9 cellular contexts compared by ENCODE assay signal in the genomic region with DNA sequence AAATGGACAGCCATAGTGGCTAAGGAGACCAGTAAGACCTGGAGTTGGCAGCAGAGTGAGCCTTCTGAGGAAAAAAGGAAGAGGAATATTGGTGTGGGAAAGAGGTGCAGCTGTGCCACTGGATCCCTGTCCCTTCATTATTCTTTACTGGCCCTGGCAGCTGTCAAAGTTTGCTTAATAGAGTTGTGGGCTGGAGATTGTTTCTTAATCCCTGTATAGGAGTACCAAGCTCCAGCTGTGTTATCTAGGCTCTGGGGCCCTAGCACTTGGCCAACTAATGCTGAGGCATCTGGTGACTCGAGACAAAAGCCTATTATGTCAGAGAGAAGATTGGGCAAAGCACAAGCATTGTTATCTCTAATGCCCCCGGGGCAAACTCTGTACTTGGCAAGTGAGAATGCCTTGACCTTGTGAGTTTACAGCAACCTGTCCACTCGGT.
A peak's percentile ranks its signal among the peaks of the same experiment; 100 is the strongest.
DNase-seq lines count a peak whose midpoint lies in the region; ATAC-seq and TF ChIP-seq lines count a peak whose summit lies in the region.
"Had no signal": no experiment of that assay in that cellular context is flagged by ENCODE, and none has a peak within 500 bp of the region (broad histone marks: within the 10 kb centered on the region; RNA-seq: fewer than 3 reads in every experiment).

No MANE protein-coding gene starts in this region.

- H3K9me3 Mint-ChIP-seq in activated CD4-positive, alpha-beta T cell treated with anti-CD3 and anti-CD28 coated beads, Interleukin-2, amount 10 ng/mL, durations not matched to agents 7 days and 5 days, result no peaks in the 10 kb centered on the region
- H3K9me3 Mint-ChIP-seq: dendritic cell treated with granulocyte-macrophage colony-stimulating factor and Interleukin-4, amounts not matched to agents 40 ng/mL and 50 ng/mL, for 4 days had no signal

- DNase-seq in Daoy (ENCODE audit: low read depth) (peak; percentile 80), NCI-H524 treated with DMSO at 0.1 percent for 48 hours (lab: John Stamatoyannopoulos, UW) (peak; percentile 100), dorsolateral prefrontal cortex (peak; percentile 11 to 90 (median 68)), middle frontal gyrus (ENCODE audit: extremely low spot score, low spot score) (peak; percentile 39), HEK293T (ENCODE audit: extremely low spot score) (no peak), HCEC 1CT (no peak)
- no peak for DNase-seq in activated CD4-positive, alpha-beta T cell treated with anti-CD3 and anti-CD28 coated beads, Interleukin-2, amount 10 ng/mL, durations not matched to agents 7 days and 5 days

- H3K27me3 Mint-ChIP-seq in activated CD4-positive, alpha-beta T cell treated with anti-CD3 and anti-CD28 coated beads, Interleukin-2, amount 10 ng/mL, durations not matched to agents 7 days and 5 days, result no peaks in the 10 kb centered on the region
- H3K27me3 Mint-ChIP-seq: dendritic cell treated with granulocyte-macrophage colony-stimulating factor and Interleukin-4, amounts not matched to agents 40 ng/mL and 50 ng/mL, for 4 days had no signal

- peak overlapping the region in 16 of 59 donors; percentile 1 to 35 (median 16) for H3K4me3 ChIP-seq in dorsolateral prefrontal cortex

- no peak overlapping the region for H3K27ac Mint-ChIP-seq in activated CD4-positive, alpha-beta T cell treated with anti-CD3 and anti-CD28 coated beads, Interleukin-2, amount 10 ng/mL, durations not matched to agents 7 days and 5 days
- H3K27ac Mint-ChIP-seq: dendritic cell treated with granulocyte-macrophage colony-stimulating factor and Interleukin-4, amounts not matched to agents 40 ng/mL and 50 ng/mL, for 4 days had no signal

- peak in 2 of 56 donors; percentile 6 to 12 for TF ChIP-seq CTCF in dorsolateral prefrontal cortex (IDR thresholded peaks at IDR 0.05 in 54 of 56, conservative IDR thresholded peaks at IDR 0.05 in 2 of 56; ENCODE audit: low read depth in 1 of 56, partially characterized antibody in 56 of 56)

- H3K4me3 Mint-ChIP-seq in activated CD4-positive, alpha-beta T cell treated with anti-CD3 and anti-CD28 coated beads, Interleukin-2, amount 10 ng/mL, durations not matched to agents 7 days and 5 days, result no peak overlapping the region
- H3K4me3 Mint-ChIP-seq: dendritic cell treated with granulocyte-macrophage colony-stimulating factor and Interleukin-4, amounts not matched to agents 40 ng/mL and 50 ng/mL, for 4 days had no signal

- peaks cover 25% of the 10 kb centered on the region for H3K4me1 Mint-ChIP-seq in activated CD4-positive, alpha-beta T cell treated with anti-CD3 and anti-CD28 coated beads, Interleukin-2, amount 10 ng/mL, durations not matched to agents 7 days and 5 days

- intact Hi-C loops in dorsolateral prefrontal cortex (cut with DNase I), result loop anchor here (5.0 to 10.0 kb wide), 2 partner anchors 59 to 143 kb away; a partner anchor contains a TSS

- POLR2A ChIA-PET in HEK293T (lab: Yijun Ruan, JAX), result no interaction called here
- POLR2A ChIA-PET in activated CD4-positive, alpha-beta T cell treated with anti-CD3 and anti-CD28 coated beads, Interleukin-2, amount 10 ng/mL, durations not matched to agents 7 days and 5 days (lab: Charles Lee), result no interaction called here

- peaks cover 32% of the 10 kb centered on the region for H3K36me3 Mint-ChIP-seq in activated CD4-positive, alpha-beta T cell treated with anti-CD3 and anti-CD28 coated beads, Interleukin-2, amount 10 ng/mL, durations not matched to agents 7 days and 5 days (ENCODE audit: low read depth)

- CTCF ChIA-PET in HEK293T (lab: Yijun Ruan, JAX), result no interaction called here
- CTCF ChIA-PET in activated CD4-positive, alpha-beta T cell treated with anti-CD3 and anti-CD28 coated beads, Interleukin-2, amount 10 ng/mL, durations not matched to agents 7 days and 5 days (lab: Charles Lee), result interaction anchor here (0.9 kb wide), 1 partner anchor 11 kb away, joined by 3 read pairs; no protein-coding TSS in a partner anchor

- no peak for ATAC-seq in GM21529 (IDR thresholded peaks at IDR 0.05; ENCODE audit: unreplicated experiment)

- H3K27ac ChIP-seq in dorsolateral prefrontal cortex, result peak overlapping the region; percentile 62 to 99 (median 91)

- no peaks in the 10 kb centered on the region for H3K27me3 ChIP-seq in dorsolateral prefrontal cortex

TF ChIP-seq in HEK293T, 16 proteins besides CTCF, POLR2A, EP300 and RAD21:
- TF ChIP-seq BHLHE40 (IDR thresholded peaks at IDR 0.05; ENCODE audit: borderline replicate concordance) (no peak), L3MBTL2 (conservative IDR thresholded peaks at IDR 0.05) (no peak), TARDBP (IDR thresholded peaks at IDR 0.05) (no peak), LEF1 (IDR thresholded peaks at IDR 0.05; ENCODE audit: borderline replicate concordance) (no peak), CTBP1 (IDR thresholded peaks at IDR 0.05; ENCODE audit: borderline replicate concordance) (no peak), FOXA1 (IDR thresholded peaks at IDR 0.05) (no peak), FOXK2 (IDR thresholded peaks at IDR 0.05) (no peak), ARNT (IDR thresholded peaks at IDR 0.05) (no peak), ELF4 (IDR thresholded peaks at IDR 0.05) (no peak), NFRKB (IDR thresholded peaks at IDR 0.05) (no peak), SUZ12 (IDR thresholded peaks at IDR 0.05) (no peak), FOXM1 (IDR thresholded peaks at IDR 0.05; ENCODE audit: borderline replicate concordance) (no peak), HDGF (IDR thresholded peaks at IDR 0.05; ENCODE audit: borderline replicate concordance) (no peak), SP1 (IDR thresholded peaks at IDR 0.05) (no peak), ZNF384 (IDR thresholded peaks at IDR 0.05) (no peak)
- TF ChIP-seq, protein P1, sequence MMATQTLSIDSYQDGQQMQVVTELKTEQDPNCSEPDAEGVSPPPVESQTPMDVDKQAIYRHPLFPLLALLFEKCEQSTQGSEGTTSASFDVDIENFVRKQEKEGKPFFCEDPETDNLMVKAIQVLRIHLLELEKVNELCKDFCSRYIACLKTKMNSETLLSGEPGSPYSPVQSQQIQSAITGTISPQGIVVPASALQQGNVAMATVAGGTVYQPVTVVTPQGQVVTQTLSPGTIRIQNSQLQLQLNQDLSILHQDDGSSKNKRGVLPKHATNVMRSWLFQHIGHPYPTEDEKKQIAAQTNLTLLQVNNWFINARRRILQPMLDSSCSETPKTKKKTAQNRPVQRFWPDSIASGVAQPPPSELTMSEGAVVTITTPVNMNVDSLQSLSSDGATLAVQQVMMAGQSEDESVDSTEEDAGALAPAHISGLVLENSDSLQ (IDR thresholded peaks at IDR 0.05), result no peak

Comparison
In these comparisons a context has a peak if more than half of its experiments do, and no peak if none do; other contexts are left out.
1. DNase-seq: peak in Daoy (single experiment), NCI-H524 treated with DMSO at 0.1 percent for 48 hours (single experiment), dorsolateral prefrontal cortex (10 of 10) and middle frontal gyrus (single experiment); none in HEK293T (single experiment), HCEC 1CT (single experiment) and activated CD4-positive, alpha-beta T cell treated with anti-CD3 and anti-CD28 coated beads, Interleukin-2, amount 10 ng/mL, durations not matched to agents 7 days and 5 days (single experiment).